In genomic region chr2:116696223-116696622, GRCh38 we compare ENCODE assay signal across 22 cellular contexts.
A peak's percentile ranks its signal among the peaks of the same experiment; 100 is the strongest.
DNase-seq lines count a peak whose midpoint lies in the region; ATAC-seq, FAIRE-seq and TF ChIP-seq lines count a peak whose summit lies in the region.
"Had no signal": no experiment of that assay in that cellular context is flagged by ENCODE, and none has a peak within 500 bp of the region (broad histone marks: within the 10 kb centered on the region; RNA-seq: fewer than 3 reads in every experiment).

No MANE protein-coding gene starts in this region.

- H3K36me3 ChIP-seq in Karpas-422 (ENCODE audit: insufficient read depth, low read length): no peaks in the 10 kb centered on the region
- H3K36me3 ChIP-seq: adrenal gland, ovary, right lobe of liver, thoracic aorta had no signal

- no peak for ATAC-seq in GM18519 (IDR thresholded peaks at IDR 0.05; ENCODE audit: low FRiP score, unreplicated experiment)
- ATAC-seq: left cardiac atrium; naive thymus-derived CD4-positive, alpha-beta T cell; right lobe of liver; stimulated activated memory B cell treated with anti-CD40 and anti-IgM and Interleukin-4, amounts not matched to agents 10 μg/mL and 1 μg/mL and 100 μg/mL, for 72 hours had no signal

- no peak overlapping the region for H2AFZ ChIP-seq in Karpas-422 (ENCODE audit: low read length)

- DNase-seq in Karpas-422 (peak; percentile 44), NCI-H510A (lab: John Stamatoyannopoulos, UW) (peak; percentile 7), astrocyte of the cerebellum (ENCODE audit: low read depth) (no peak), OCI-M1 (lab: John Stamatoyannopoulos, UW) (no peak), frontal cortex (ENCODE audit: low spot score in 2 of 2) (no peak), NCI-H1930 (lab: John Stamatoyannopoulos, UW) (no peak)
- DNase-seq: activated CD4-positive, alpha-beta T cell treated with anti-CD3 and anti-CD28 coated beads, Interleukin-2, amount 50 U/mL, for 4 hours; activated gamma-delta T cell; adrenal gland; CD4-positive, alpha-beta T cell; central memory CD4-positive, alpha-beta T cell; left cardiac atrium; mesendoderm; naive thymus-derived CD4-positive, alpha-beta T cell; NCI-H2107; ovary; right lobe of liver; Right ventricle myocardium superior had no signal

- in situ Hi-C loops in astrocyte of the cerebellum (cut with HindIII; ENCODE audit: low sequenced_read_pairs): no loop called here

- H3K4me2 ChIP-seq in Karpas-422 (ENCODE audit: low read depth, low read length, poor library complexity, severe bottlenecking): no peak overlapping the region

- H3K9me2 ChIP-seq in Karpas-422 (replicated peaks; ENCODE audit: insufficient read depth, low read length): no peaks in the 10 kb centered on the region

- FAIRE-seq in frontal cortex (lab: Jason Lieb, UNC): no peak

- H3K4me3 ChIP-seq in Karpas-422 (ENCODE audit: low read length): no peak overlapping the region
- H3K4me3 ChIP-seq in astrocyte of the cerebellum (ENCODE audit: low read depth, low read length): no peak overlapping the region
- H3K4me3 ChIP-seq: adrenal gland, ovary, right lobe of liver, thoracic aorta had no signal

- H3K27ac ChIP-seq in C4-2B (no peak overlapping the region), Karpas-422 (ENCODE audit: low read length) (no peak overlapping the region)
- H3K27ac ChIP-seq: adrenal gland, ovary, right lobe of liver, thoracic aorta had no signal

- H3K4me1 ChIP-seq in Karpas-422 (ENCODE audit: low read length): no peaks in the 10 kb centered on the region
- H3K4me1 ChIP-seq: adrenal gland, right lobe of liver had no signal

- TF ChIP-seq CTCF in C4-2B (conservative IDR thresholded peaks at IDR 0.05) (peak; percentile 28), astrocyte of the cerebellum (IDR thresholded peaks at IDR 0.05; ENCODE audit: low read depth, low read length, missing control alignments) (peak; percentile 5)

- no peaks in the 10 kb centered on the region for H3K27me3 ChIP-seq in Karpas-422 (ENCODE audit: low read length)
- H3K27me3 ChIP-seq: adrenal gland, ovary, right lobe of liver had no signal

- no peaks in the 10 kb centered on the region for H3K9me3 ChIP-seq in Karpas-422 (ENCODE audit: low read length)
- H3K9me3 ChIP-seq: adrenal gland, ovary, right lobe of liver, thoracic aorta had no signal

- no peak overlapping the region for H3K9ac ChIP-seq in Karpas-422 (ENCODE audit: low read length)

- no peaks in the 10 kb centered on the region for H4K20me1 ChIP-seq in Karpas-422 (ENCODE audit: insufficient read depth, low read depth, low read length)

- H3K79me2 ChIP-seq in Karpas-422 (ENCODE audit: low read length): no peaks in the 10 kb centered on the region

Comparison
In these comparisons a context has a peak if more than half of its experiments do, and no peak if none do; other contexts are left out.
1. DNase-seq: peak in Karpas-422 (single experiment) and NCI-H510A (single experiment); none in astrocyte of the cerebellum (single experiment), OCI-M1 (single experiment), frontal cortex (0 of 2) and NCI-H1930 (0 of 2).